1 cellular context compared by ENCODE assay signal in genomic region chr1:12047120-12047876, GRCh38.
TF ChIP-seq lines count a peak whose summit lies in the region.

No MANE protein-coding gene starts in this region.

TF ChIP-seq in HepG2, 621 proteins besides CTCF, POLR2A, EP300 and RAD21 (continued from another document):
- TF ChIP-seq MNT (IDR thresholded peaks at IDR 0.05) (peak; percentile 57), CREB1 (IDR thresholded peaks at IDR 0.05) (peak; percentile 95), CREB1 (CRISPR knock-in tag; IDR thresholded peaks at IDR 0.05) (no peak), RAD51 (IDR thresholded peaks at IDR 0.05; ENCODE audit: borderline replicate concordance) (no peak), POLR2G (IDR thresholded peaks at IDR 0.05; ENCODE audit: low read depth, low read length) (no peak), ATF7 (IDR thresholded peaks at IDR 0.05) (peak; percentile 96), ATF7 (CRISPR knock-in tag; IDR thresholded peaks at IDR 0.05) (no peak), NPAS2 (CRISPR knock-in tag; IDR thresholded peaks at IDR 0.05; ENCODE audit: borderline replicate concordance) (no peak), SAP130 (CRISPR knock-in tag; IDR thresholded peaks at IDR 0.05; ENCODE audit: low read depth) (no peak), ZBTB42 (CRISPR knock-in tag; IDR thresholded peaks at IDR 0.05) (no peak)
